Comparison of ENCODE assay signal across 15 cellular contexts in the genomic region with DNA sequence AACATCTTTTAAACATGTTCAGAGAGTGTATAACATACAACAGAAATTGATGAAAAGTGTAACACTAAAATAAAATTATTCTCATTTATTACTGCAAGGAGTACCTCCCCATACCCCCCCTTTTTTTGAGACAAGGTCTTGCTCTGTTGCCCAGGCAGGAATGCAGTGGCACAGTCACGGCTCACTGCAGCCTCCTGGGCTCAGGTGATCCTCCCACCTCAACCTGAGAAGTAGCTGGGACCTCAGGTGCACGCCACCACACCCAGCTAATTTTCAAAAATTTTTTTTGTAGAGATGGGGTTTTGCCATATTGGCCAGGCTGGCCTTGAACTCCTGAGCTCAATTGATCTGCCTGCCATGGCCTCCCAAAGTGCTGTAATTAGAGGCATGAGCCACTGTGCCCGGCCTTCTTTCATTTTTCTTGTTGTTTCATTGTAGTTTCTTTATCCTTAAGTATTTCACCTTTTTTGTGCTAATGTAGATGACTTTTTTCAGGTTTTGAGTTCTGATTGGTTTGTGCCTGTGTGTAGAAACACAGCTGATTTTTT. TPM values are rescaled to one million over a fixed set of nuclear protein-coding genes. Genes with fewer than 3 reads are reported as not detected.
DNase-seq lines count a peak whose midpoint lies in the region; ATAC-seq and TF ChIP-seq lines count a peak whose summit lies in the region.
"Had no signal": no experiment of that assay in that cellular context is flagged by ENCODE, and none has a peak within 500 bp of the region (broad histone marks: within the 10 kb centered on the region; RNA-seq: fewer than 3 reads in every experiment).

No MANE protein-coding gene starts in this region.

- H3K9me3 ChIP-seq in osteoblast (ENCODE audit: low read depth, low read length): no peaks in the 10 kb centered on the region
- H3K9me3 ChIP-seq: uterus had no signal

- peaks cover 58% of the 10 kb centered on the region for H4K20me1 ChIP-seq in osteoblast (ENCODE audit: insufficient read depth, low read length)

- H2AFZ ChIP-seq in osteoblast (ENCODE audit: low read length): no peak overlapping the region

- no peaks in the 10 kb centered on the region for H3K9me3 Mint-ChIP-seq in activated CD8-positive, alpha-beta memory T cell treated with anti-CD3 and anti-CD28 coated beads, Interleukin-2, amount 10 ng/mL, durations not matched to agents 7 days and 5 days (ENCODE audit: low read depth)

- peak overlapping the region; percentile 48 for H3K27ac Mint-ChIP-seq in activated CD8-positive, alpha-beta memory T cell treated with anti-CD3 and anti-CD28 coated beads, Interleukin-2, amount 10 ng/mL, durations not matched to agents 7 days and 5 days

- H3K4me1 ChIP-seq in osteoblast (ENCODE audit: insufficient read depth, low read length): peaks cover 10% of the 10 kb centered on the region
- H3K4me1 ChIP-seq: uterus had no signal

- no peak overlapping the region for H3K4me3 ChIP-seq in osteoblast (ENCODE audit: insufficient read depth, low read length)
- H3K4me3 ChIP-seq: K562, uterus had no signal

- H3K79me2 ChIP-seq in osteoblast (ENCODE audit: insufficient read depth, low read length): peaks cover 100% of the 10 kb centered on the region

- TF ChIP-seq EP300 in Ishikawa (IDR thresholded peaks at IDR 0.05; ENCODE audit: borderline replicate concordance): no peak

- H3K4me3 Mint-ChIP-seq in activated CD8-positive, alpha-beta memory T cell treated with anti-CD3 and anti-CD28 coated beads, Interleukin-2, amount 10 ng/mL, durations not matched to agents 7 days and 5 days: no peak overlapping the region

- no peak for DNase-seq in activated CD8-positive, alpha-beta memory T cell treated with anti-CD3 and anti-CD28 coated beads, Interleukin-2, amount 10 ng/mL, durations not matched to agents 7 days and 5 days
- DNase-seq in activated CD8-positive, alpha-beta memory T cell treated with anti-CD3 and anti-CD28 coated beads for 24 hours: no peak
- DNase-seq in left kidney (ENCODE audit: low read depth, low spot score): peak; percentile 30
- DNase-seq in osteoblast (ENCODE audit: insufficient read length, low spot score, missing footprints): no peak
- DNase-seq in putamen (ENCODE audit: low spot score): no peak
- DNase-seq in superior temporal gyrus (ENCODE audit: extremely low spot score): no peak
- DNase-seq: ACHN; activated CD4-positive, alpha-beta T cell treated with anti-CD3 and anti-CD28 coated beads, Interleukin-2, amount 50 U/mL, for 1 hour; anterior cingulate cortex; NCI-H1105; NCI-H526 had no signal

- CTCF ChIA-PET in activated CD8-positive, alpha-beta memory T cell treated with anti-CD3 and anti-CD28 coated beads, Interleukin-2, amount 10 ng/mL, durations not matched to agents 7 days and 5 days (lab: Charles Lee): interaction anchor here (1.0 kb wide), 1 partner anchor 28 kb away, joined by 3 read pairs; the partner anchor contains the start of gene GATAD2A

- no peaks in the 10 kb centered on the region for H3K27me3 ChIP-seq in osteoblast (ENCODE audit: insufficient read depth, low read length)
- H3K27me3 ChIP-seq: uterus had no signal

- no peak overlapping the region for H3K4me2 ChIP-seq in osteoblast (ENCODE audit: insufficient read depth, low read length)

- H3K27ac ChIP-seq in osteoblast (ENCODE audit: low read depth, low read length): peak overlapping the region; percentile 6
- H3K27ac ChIP-seq: uterus had no signal

- H3K36me3 Mint-ChIP-seq in activated CD8-positive, alpha-beta memory T cell treated with anti-CD3 and anti-CD28 coated beads, Interleukin-2, amount 10 ng/mL, durations not matched to agents 7 days and 5 days: peaks cover 15% of the 10 kb centered on the region

- no peak for TF ChIP-seq CTCF in osteoblast (IDR thresholded peaks at IDR 0.05; ENCODE audit: extremely low read depth, low read depth, low read length)

- peaks cover 26% of the 10 kb centered on the region for H3K4me1 Mint-ChIP-seq in activated CD8-positive, alpha-beta memory T cell treated with anti-CD3 and anti-CD28 coated beads, Interleukin-2, amount 10 ng/mL, durations not matched to agents 7 days and 5 days

- H3K36me3 ChIP-seq in osteoblast (ENCODE audit: insufficient read depth, low read length): no peaks in the 10 kb centered on the region
- H3K36me3 ChIP-seq: uterus had no signal

- H3K27me3 Mint-ChIP-seq in activated CD8-positive, alpha-beta memory T cell treated with anti-CD3 and anti-CD28 coated beads, Interleukin-2, amount 10 ng/mL, durations not matched to agents 7 days and 5 days: no peaks in the 10 kb centered on the region

- no peak for TF ChIP-seq RAD21 in Ishikawa (IDR thresholded peaks at IDR 0.05; ENCODE audit: low read depth)

- ATAC-seq in activated CD8-positive, alpha-beta memory T cell treated with anti-CD3 and anti-CD28 coated beads, Interleukin-2, amount 10 ng/mL, durations not matched to agents 7 days and 5 days: no peak
- no peak for ATAC-seq in GM18502 (IDR thresholded peaks at IDR 0.05; ENCODE audit: poor library complexity, unreplicated experiment)
- ATAC-seq: K562 had no signal

TF ChIP-seq in Ishikawa, 13 proteins besides CTCF, POLR2A, EP300 and RAD21:
- no peak for TF ChIP-seq ZBTB7A (IDR thresholded peaks at IDR 0.05; ENCODE audit: low read depth)
- peak; percentile 41 for TF ChIP-seq TEAD4 (IDR thresholded peaks at IDR 0.05)
- TF ChIP-seq USF1 (IDR thresholded peaks at IDR 0.05): 0 out of 2 replicates have a peak, but pooled peaks have one; percentile 16

RNA-seq across cellular contexts. Expression of gene GATAD2A, which starts 28.3 kb away (rescaled TPM):
- total RNA-seq in activated CD8-positive, alpha-beta memory T cell treated with anti-CD3 and anti-CD28 coated beads, Interleukin-2, amount 10 ng/mL, durations not matched to agents 7 days and 5 days: 100 to 1,000 TPM; 159 to 161 TPM
- total RNA-seq in osteoblast: 48.6 and 48.9 TPM in 2 replicates
